ENCODE assay signal across 1 cellular context in the genomic region with DNA sequence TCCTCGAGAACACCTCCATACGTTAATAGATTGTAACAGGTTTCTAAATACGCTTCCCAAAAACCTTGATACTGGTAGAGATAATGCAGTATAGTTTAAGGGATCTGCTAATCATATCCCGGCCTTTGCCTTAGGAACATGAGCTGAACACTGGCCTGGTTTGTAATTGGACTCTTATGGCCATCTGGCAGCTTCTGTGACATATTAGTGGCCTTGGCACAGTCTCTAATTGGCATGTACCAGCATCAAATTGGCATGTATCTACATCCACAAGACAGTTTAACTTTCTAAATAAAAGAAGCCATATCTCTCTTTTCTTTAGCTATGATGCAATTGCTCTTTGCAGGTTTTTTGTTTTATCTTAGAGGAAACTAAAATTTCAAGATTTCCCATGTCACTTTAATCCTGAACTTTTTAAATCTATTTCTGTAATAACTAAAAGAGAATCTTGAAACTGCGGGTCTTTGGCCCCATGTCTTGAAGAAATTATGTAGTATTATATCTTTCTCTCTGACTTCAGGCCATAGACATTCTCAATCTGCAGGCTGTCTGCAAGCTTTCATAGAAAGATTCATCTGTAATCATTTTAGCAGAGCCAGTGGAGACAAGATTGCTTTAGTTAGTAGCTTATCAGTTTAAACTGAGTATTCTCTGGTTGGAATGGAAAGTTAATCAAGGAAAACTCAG.
A peak's percentile ranks its signal among the peaks of the same experiment; 100 is the strongest.
TF ChIP-seq lines count a peak whose summit lies in the region.

No MANE protein-coding gene starts in this region.

TF ChIP-seq in SK-N-SH, 30 proteins besides CTCF, POLR2A, EP300 and RAD21 (continued from another document):
- TF ChIP-seq, protein P1, sequence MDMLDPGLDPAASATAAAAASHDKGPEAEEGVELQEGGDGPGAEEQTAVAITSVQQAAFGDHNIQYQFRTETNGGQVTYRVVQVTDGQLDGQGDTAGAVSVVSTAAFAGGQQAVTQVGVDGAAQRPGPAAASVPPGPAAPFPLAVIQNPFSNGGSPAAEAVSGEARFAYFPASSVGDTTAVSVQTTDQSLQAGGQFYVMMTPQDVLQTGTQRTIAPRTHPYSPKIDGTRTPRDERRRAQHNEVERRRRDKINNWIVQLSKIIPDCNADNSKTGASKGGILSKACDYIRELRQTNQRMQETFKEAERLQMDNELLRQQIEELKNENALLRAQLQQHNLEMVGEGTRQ (IDR thresholded peaks at IDR 0.05; ENCODE audit: borderline replicate concordance, low read depth, low read length), result no peak
- no peak for TF ChIP-seq MXI1 (IDR thresholded peaks at IDR 0.05; ENCODE audit: low read depth, low read length)
- TF ChIP-seq MEF2A (IDR thresholded peaks at IDR 0.05; ENCODE audit: borderline replicate concordance, low read depth), result no peak
- TF ChIP-seq TCF12 (IDR thresholded peaks at IDR 0.05), result peak; percentile 80
- TF ChIP-seq CHD2 (IDR thresholded peaks at IDR 0.05; ENCODE audit: low read length, partially characterized antibody), result peak; percentile 89
- no peak for TF ChIP-seq FOSL2 (IDR thresholded peaks at IDR 0.05; ENCODE audit: borderline replicate concordance, low read depth)
- TF ChIP-seq FOXM1 (IDR thresholded peaks at IDR 0.05; ENCODE audit: low read depth), result no peak; the same call in 1 of the 2 replicates
- no peak for TF ChIP-seq RXRA (IDR thresholded peaks at IDR 0.05; ENCODE audit: borderline replicate concordance, low read depth)
- TF ChIP-seq POLR2AphosphoS5 (IDR thresholded peaks at IDR 0.05; ENCODE audit: low read depth, low read length), result peak; percentile 71; the same call in 1 of the 2 replicates
- TF ChIP-seq, protein P2, sequence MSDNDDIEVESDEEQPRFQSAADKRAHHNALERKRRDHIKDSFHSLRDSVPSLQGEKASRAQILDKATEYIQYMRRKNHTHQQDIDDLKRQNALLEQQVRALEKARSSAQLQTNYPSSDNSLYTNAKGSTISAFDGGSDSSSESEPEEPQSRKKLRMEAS (IDR thresholded peaks at IDR 0.05; ENCODE audit: low read depth), result no peak
- TF ChIP-seq FOXJ3 (CRISPR knock-in tag; IDR thresholded peaks at IDR 0.05), result peak; percentile 66; the same call in 1 of the 2 replicates
- no peak for TF ChIP-seq EZH2phosphoT487 (IDR thresholded peaks at IDR 0.05; ENCODE audit: borderline replicate concordance, low read depth)
- no peak for TF ChIP-seq TAF1 (IDR thresholded peaks at IDR 0.05; ENCODE audit: borderline replicate concordance, low read depth, low read length)
- TF ChIP-seq, protein P3, sequence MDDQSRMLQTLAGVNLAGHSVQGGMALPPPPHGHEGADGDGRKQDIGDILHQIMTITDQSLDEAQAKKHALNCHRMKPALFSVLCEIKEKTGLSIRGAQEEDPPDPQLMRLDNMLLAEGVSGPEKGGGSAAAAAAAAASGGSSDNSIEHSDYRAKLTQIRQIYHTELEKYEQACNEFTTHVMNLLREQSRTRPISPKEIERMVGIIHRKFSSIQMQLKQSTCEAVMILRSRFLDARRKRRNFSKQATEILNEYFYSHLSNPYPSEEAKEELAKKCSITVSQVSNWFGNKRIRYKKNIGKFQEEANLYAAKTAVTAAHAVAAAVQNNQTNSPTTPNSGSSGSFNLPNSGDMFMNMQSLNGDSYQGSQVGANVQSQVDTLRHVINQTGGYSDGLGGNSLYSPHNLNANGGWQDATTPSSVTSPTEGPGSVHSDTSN (IDR thresholded peaks at IDR 0.05), result peak; percentile 26; the same call in 1 of the 2 replicates
- peak; percentile 95 for TF ChIP-seq RCOR1 (IDR thresholded peaks at IDR 0.05; ENCODE audit: low read length)
- TF ChIP-seq NRF1 (IDR thresholded peaks at IDR 0.05; ENCODE audit: low read depth, low read length), result no peak
- TF ChIP-seq, protein P4, sequence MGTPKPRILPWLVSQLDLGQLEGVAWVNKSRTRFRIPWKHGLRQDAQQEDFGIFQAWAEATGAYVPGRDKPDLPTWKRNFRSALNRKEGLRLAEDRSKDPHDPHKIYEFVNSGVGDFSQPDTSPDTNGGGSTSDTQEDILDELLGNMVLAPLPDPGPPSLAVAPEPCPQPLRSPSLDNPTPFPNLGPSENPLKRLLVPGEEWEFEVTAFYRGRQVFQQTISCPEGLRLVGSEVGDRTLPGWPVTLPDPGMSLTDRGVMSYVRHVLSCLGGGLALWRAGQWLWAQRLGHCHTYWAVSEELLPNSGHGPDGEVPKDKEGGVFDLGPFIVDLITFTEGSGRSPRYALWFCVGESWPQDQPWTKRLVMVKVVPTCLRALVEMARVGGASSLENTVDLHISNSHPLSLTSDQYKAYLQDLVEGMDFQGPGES (IDR thresholded peaks at IDR 0.05; ENCODE audit: low read depth, low read length), result no peak
- TF ChIP-seq GABPA (IDR thresholded peaks at IDR 0.05; ENCODE audit: low read depth), result no peak
- TF ChIP-seq, protein P5, sequence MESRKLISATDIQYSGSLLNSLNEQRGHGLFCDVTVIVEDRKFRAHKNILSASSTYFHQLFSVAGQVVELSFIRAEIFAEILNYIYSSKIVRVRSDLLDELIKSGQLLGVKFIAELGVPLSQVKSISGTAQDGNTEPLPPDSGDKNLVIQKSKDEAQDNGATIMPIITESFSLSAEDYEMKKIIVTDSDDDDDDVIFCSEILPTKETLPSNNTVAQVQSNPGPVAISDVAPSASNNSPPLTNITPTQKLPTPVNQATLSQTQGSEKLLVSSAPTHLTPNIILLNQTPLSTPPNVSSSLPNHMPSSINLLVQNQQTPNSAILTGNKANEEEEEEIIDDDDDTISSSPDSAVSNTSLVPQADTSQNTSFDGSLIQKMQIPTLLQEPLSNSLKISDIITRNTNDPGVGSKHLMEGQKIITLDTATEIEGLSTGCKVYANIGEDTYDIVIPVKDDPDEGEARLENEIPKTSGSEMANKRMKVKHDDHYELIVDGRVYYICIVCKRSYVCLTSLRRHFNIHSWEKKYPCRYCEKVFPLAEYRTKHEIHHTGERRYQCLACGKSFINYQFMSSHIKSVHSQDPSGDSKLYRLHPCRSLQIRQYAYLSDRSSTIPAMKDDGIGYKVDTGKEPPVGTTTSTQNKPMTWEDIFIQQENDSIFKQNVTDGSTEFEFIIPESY (IDR thresholded peaks at IDR 0.05; ENCODE audit: borderline replicate concordance, low read depth), result no peak
- TF ChIP-seq, protein P6, sequence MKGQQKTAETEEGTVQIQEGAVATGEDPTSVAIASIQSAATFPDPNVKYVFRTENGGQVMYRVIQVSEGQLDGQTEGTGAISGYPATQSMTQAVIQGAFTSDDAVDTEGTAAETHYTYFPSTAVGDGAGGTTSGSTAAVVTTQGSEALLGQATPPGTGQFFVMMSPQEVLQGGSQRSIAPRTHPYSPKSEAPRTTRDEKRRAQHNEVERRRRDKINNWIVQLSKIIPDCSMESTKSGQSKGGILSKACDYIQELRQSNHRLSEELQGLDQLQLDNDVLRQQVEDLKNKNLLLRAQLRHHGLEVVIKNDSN (IDR thresholded peaks at IDR 0.05; ENCODE audit: borderline replicate concordance, low read depth), result no peak
- no peak for TF ChIP-seq RFX5 (IDR thresholded peaks at IDR 0.05; ENCODE audit: low read length)
- no peak for TF ChIP-seq JUND (IDR thresholded peaks at IDR 0.05)
- peak; percentile 63; the same call in 1 of the 2 replicates for TF ChIP-seq NFIC (IDR thresholded peaks at IDR 0.05; ENCODE audit: borderline replicate concordance)
- TF ChIP-seq SIN3A (IDR thresholded peaks at IDR 0.05; ENCODE audit: borderline replicate concordance, low read depth, low read length), result no peak
- no peak for TF ChIP-seq YY1 (IDR thresholded peaks at IDR 0.05; ENCODE audit: low read depth)
